8 cellular contexts compared by ENCODE assay signal in genomic region chr9:2570615-2571479, GRCh38. TPM values are rescaled to one million over a fixed set of nuclear protein-coding genes. Genes with fewer than 3 reads are reported as not detected.
DNase-seq lines count a peak whose midpoint lies in the region; ATAC-seq, FAIRE-seq and TF ChIP-seq lines count a peak whose summit lies in the region.

No MANE protein-coding gene starts in this region.

- no peak for TF ChIP-seq EP300 in ovary (IDR thresholded peaks at IDR 0.05)

- peak; percentile 87 for ATAC-seq in GM21576 (IDR thresholded peaks at IDR 0.05; ENCODE audit: unreplicated experiment)
- peak; percentile 62 for ATAC-seq in RWPE2 (ENCODE audit: low read depth)

- DNase-seq in EL (peak; percentile 82), HTR-8/SVneo (ENCODE audit: insufficient read length, low spot score) (peak; percentile 23), RWPE2 (ENCODE audit: low spot score) (no peak), erythroblast (lab: John Stamatoyannopoulos, UW) (peak; percentile 24 to 60), ovary (peak; percentile 72 to 88 (median 84)), NCI-H524 (lab: John Stamatoyannopoulos, UW) (no peak), amniotic stem cell (lab: John Stamatoyannopoulos, UW) (no peak)

- WGBS in ovary, 3 donors: 17 to 26% (median 24%) methylated on average over 7 of the region's 7 CpGs

- TF ChIP-seq POLR2A in erythroblast (IDR thresholded peaks at IDR 0.05; ENCODE audit: low read length) (no peak), ovary (IDR thresholded peaks at IDR 0.05) (no peak)

- no peak overlapping the region for H3K27ac ChIP-seq in RWPE2 (ENCODE audit: poor library complexity, severe bottlenecking)
- peak overlapping the region in 1 of 2 donors; percentile 71 for H3K27ac ChIP-seq in ovary

- H3K4me1 ChIP-seq in RWPE2 (ENCODE audit: insufficient read depth, poor library complexity, severe bottlenecking) (peaks cover 13% of the 10 kb centered on the region), ovary (ENCODE audit: insufficient read depth) (peaks cover 21% of the 10 kb centered on the region)

- H3K4me3 ChIP-seq in RWPE2 (ENCODE audit: severe bottlenecking) (no peak overlapping the region), ovary (no peak overlapping the region)

- H3K9me3 ChIP-seq in RWPE2 (ENCODE audit: severe bottlenecking) (no peaks in the 10 kb centered on the region), ovary (no peaks in the 10 kb centered on the region)

- intact Hi-C loops in ovary (cut with DNase I): loop anchor here in 1 of 4 donors (5.0 kb wide), 1 partner anchor 214 kb away; no protein-coding TSS in a partner anchor

- TF ChIP-seq CTCF in RWPE2 (IDR thresholded peaks at IDR 0.05; ENCODE audit: poor library complexity, severe bottlenecking): no peak
- no peak for TF ChIP-seq CTCF in ovary (IDR thresholded peaks at IDR 0.05)

- no peaks in the 10 kb centered on the region for H3K36me3 ChIP-seq in RWPE2 (ENCODE audit: low read depth)
- H3K36me3 ChIP-seq in ovary: no peaks in the 10 kb centered on the region

- no peaks in the 10 kb centered on the region for H3K27me3 ChIP-seq in RWPE2 (ENCODE audit: insufficient read depth, poor library complexity, severe bottlenecking)
- H3K27me3 ChIP-seq in ovary: no peaks in the 10 kb centered on the region

- FAIRE-seq in HTR-8/SVneo (lab: Jason Lieb, UNC): peak; percentile 54

RNA-seq across cellular contexts. Expression of gene VLDLR, which starts 50.7 kb away (rescaled TPM):
- 100 to 1,000 TPM in 4 of 7 donors, 10 to 100 TPM in 3; 37.3 to 232 (median 105) TPM for total RNA-seq in ovary
- polyA plus RNA-seq in ovary: 10 to 100 TPM; 49.6 to 77.4 TPM

Comparison
In these comparisons a context has a peak if more than half of its experiments do, and no peak if none do; other contexts are left out.
1. DNase-seq: peak in EL (single experiment), HTR-8/SVneo (single experiment), erythroblast (2 of 2) and ovary (5 of 5); none in RWPE2 (single experiment), NCI-H524 (0 of 2) and amniotic stem cell (single experiment).